In the genomic region with DNA sequence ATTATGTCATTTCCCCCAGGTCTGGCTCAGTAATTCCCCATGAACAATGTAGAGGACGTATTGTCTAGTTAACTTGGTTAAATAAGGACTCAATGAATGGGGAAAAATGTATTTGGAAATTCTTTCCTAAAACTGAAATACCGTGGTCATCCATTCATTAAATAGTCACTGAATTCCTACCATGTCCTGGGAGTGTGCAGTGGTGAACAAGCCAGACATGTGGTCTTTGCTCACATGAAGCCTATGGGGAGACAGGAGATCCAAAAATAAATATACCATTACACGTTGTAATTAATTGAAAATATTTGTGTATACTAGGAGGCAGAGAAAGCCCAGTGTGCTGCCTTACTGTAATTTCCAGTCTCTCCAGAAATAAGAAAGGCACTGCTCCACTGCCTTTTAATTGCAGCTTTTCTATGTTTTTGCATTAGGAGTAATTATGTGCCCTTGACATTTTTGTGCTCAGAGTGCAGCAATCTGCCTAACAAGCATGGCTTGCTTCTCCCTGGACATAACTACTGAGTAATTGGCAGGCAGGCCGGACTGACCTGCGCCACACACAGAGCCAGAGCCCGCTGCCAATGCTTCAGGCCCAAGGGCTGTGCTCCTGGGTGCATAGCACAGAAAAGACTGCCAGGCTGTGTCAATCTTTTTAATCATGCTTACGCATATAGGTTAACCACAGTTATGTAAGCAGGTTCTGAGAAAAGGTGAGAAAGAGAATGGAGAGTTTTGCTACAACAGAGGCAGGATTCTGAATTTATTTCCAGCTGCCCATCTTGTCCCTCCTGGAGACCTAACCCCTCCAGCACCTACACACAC, we compare ENCODE assay signal across 9 cellular contexts. TPM values are rescaled to one million over a fixed set of nuclear protein-coding genes. Genes with fewer than 3 reads are reported as not detected.
DNase-seq lines count a peak whose midpoint lies in the region; ATAC-seq and TF ChIP-seq lines count a peak whose summit lies in the region.
"Had no signal": no experiment of that assay in that cellular context is flagged by ENCODE, and none has a peak within 500 bp of the region (broad histone marks: within the 10 kb centered on the region; RNA-seq: fewer than 3 reads in every experiment).

No MANE protein-coding gene starts in this region.

- H3K4me3 Mint-ChIP-seq in WTC11, result no peak overlapping the region
- H3K4me3 Mint-ChIP-seq in stimulated activated naive B cell treated with anti-CD40 and anti-IgM and Interleukin-4, amounts not matched to agents 10 μg/mL and 1 μg/mL and 100 μg/mL, for 72 hours, result no peak overlapping the region
- H3K4me3 Mint-ChIP-seq: B cell had no signal

- H3K9me3 Mint-ChIP-seq in WTC11, result no peaks in the 10 kb centered on the region
- H3K9me3 Mint-ChIP-seq in stimulated activated naive B cell treated with anti-CD40 and anti-IgM and Interleukin-4, amounts not matched to agents 10 μg/mL and 1 μg/mL and 100 μg/mL, for 72 hours, result no peaks in the 10 kb centered on the region

- POLR2A ChIA-PET in WTC11 (lab: Charles Lee), result no interaction called here

- no peak overlapping the region for H3K27ac Mint-ChIP-seq in WTC11
- H3K27ac Mint-ChIP-seq in stimulated activated naive B cell treated with anti-CD40 and anti-IgM and Interleukin-4, amounts not matched to agents 10 μg/mL and 1 μg/mL and 100 μg/mL, for 72 hours, result no peak overlapping the region
- H3K27ac Mint-ChIP-seq: B cell had no signal

- TF ChIP-seq CTCF in WTC11 (IDR thresholded peaks at IDR 0.05), result no peak
- no peak for TF ChIP-seq CTCF in fibroblast of lung (conservative IDR thresholded peaks at IDR 0.05 in 1 of 2, IDR thresholded peaks at IDR 0.05 in 1 of 2; ENCODE audit: low read depth in 1 of 2, low read length in 2 of 2)
- no peak for TF ChIP-seq CTCF in stomach (IDR thresholded peaks at IDR 0.05)
- TF ChIP-seq CTCF in foreskin fibroblast (IDR thresholded peaks at IDR 0.05; ENCODE audit: low read depth, low read length), result no peak

- H3K9me3 ChIP-seq in fibroblast of lung (ENCODE audit: control insufficient read depth, insufficient read depth, low read depth, low read length) (no peaks in the 10 kb centered on the region), stomach (no peaks in the 10 kb centered on the region)

- H3K4me2 ChIP-seq in fibroblast of lung (ENCODE audit: extremely low read depth, insufficient read depth, low read length), result no peak overlapping the region

- no peaks in the 10 kb centered on the region for H4K20me1 ChIP-seq in fibroblast of lung (ENCODE audit: control insufficient read depth, extremely low read depth, insufficient read depth, low read length)

- H2AFZ ChIP-seq in fibroblast of lung (ENCODE audit: low read length), result no peak overlapping the region

- H3K27ac ChIP-seq in fibroblast of lung (ENCODE audit: insufficient read depth, low read length) (no peak overlapping the region), stomach (peak overlapping the region; percentile 46 to 72 (median 58))

- DNase-seq in NCI-H2196 (lab: John Stamatoyannopoulos, UW; ENCODE audit: unreplicated experiment) (peak; percentile 12), NCI-H2196 treated with DMSO at 0.1 percent for 48 hours (lab: John Stamatoyannopoulos, UW; ENCODE audit: unreplicated experiment) (no peak), WTC11 (ENCODE audit: low spot score) (no peak), fibroblast of lung (ENCODE audit: low read depth in 2 of 2) (peak; percentile 39 to 82), stomach (peak; percentile 83), posterior vena cava (ENCODE audit: low spot score) (no peak), foreskin fibroblast (no peak)
- DNase-seq in stimulated activated naive B cell treated with anti-CD40 and anti-IgM and Interleukin-4, amounts not matched to agents 10 μg/mL and 1 μg/mL and 100 μg/mL, for 72 hours, result no peak

- peak; percentile 39; the same call in 1 of the 2 replicates for ATAC-seq in WTC11
- no peak for ATAC-seq in stimulated activated naive B cell treated with anti-CD40 and anti-IgM and Interleukin-4, amounts not matched to agents 10 μg/mL and 1 μg/mL and 100 μg/mL, for 72 hours (replicated peaks)

- peaks cover 10% of the 10 kb centered on the region for H3K4me1 Mint-ChIP-seq in WTC11
- H3K4me1 Mint-ChIP-seq in stimulated activated naive B cell treated with anti-CD40 and anti-IgM and Interleukin-4, amounts not matched to agents 10 μg/mL and 1 μg/mL and 100 μg/mL, for 72 hours, result peaks cover 9 to 10% of the 10 kb centered on the region in 2 donors

- no peak overlapping the region for H3K9ac ChIP-seq in fibroblast of lung (ENCODE audit: insufficient read depth, low read length)

- H3K27me3 Mint-ChIP-seq in WTC11 (ENCODE audit: low read depth), result no peaks in the 10 kb centered on the region
- H3K27me3 Mint-ChIP-seq in stimulated activated naive B cell treated with anti-CD40 and anti-IgM and Interleukin-4, amounts not matched to agents 10 μg/mL and 1 μg/mL and 100 μg/mL, for 72 hours, result no peaks in the 10 kb centered on the region
- H3K27me3 Mint-ChIP-seq: B cell had no signal

- no peaks in the 10 kb centered on the region for H3K79me2 ChIP-seq in fibroblast of lung (ENCODE audit: control insufficient read depth, insufficient read depth, low read length)

- H3K27me3 ChIP-seq in fibroblast of lung (ENCODE audit: control insufficient read depth, insufficient read depth, low read length) (no peaks in the 10 kb centered on the region), stomach (no peaks in the 10 kb centered on the region)

- CTCF ChIA-PET in WTC11 (lab: Charles Lee), result no interaction called here

- H3K36me3 ChIP-seq in fibroblast of lung (ENCODE audit: control insufficient read depth, insufficient read depth, low read length) (no peaks in the 10 kb centered on the region), stomach (no peaks in the 10 kb centered on the region)

- WGBS in stomach, 5 donors, result 26 to 48% (median 41%) methylated on average over 7 of the region's 7 CpGs

- TF ChIP-seq EP300 in stomach (IDR thresholded peaks at IDR 0.05), result no peak

- TF ChIP-seq POLR2A in stomach (IDR thresholded peaks at IDR 0.05), result no peak

- intact Hi-C loops in stomach (cut with DNase I; ENCODE audit: low total_unique reads) (no loop called here), posterior vena cava (cut with DNase I) (loop anchor here in 1 of 2 donors (10.0 kb wide), 1 partner anchor 48 kb away; no protein-coding TSS in a partner anchor)

- H3K4me1 ChIP-seq in fibroblast of lung (ENCODE audit: control insufficient read depth, extremely low read depth, insufficient read depth, low read length) (no peaks in the 10 kb centered on the region), stomach (peaks cover 0 to 25% (median 12%) of the 10 kb centered on the region in 4 donors)

- H3K4me3 ChIP-seq in fibroblast of lung (replicated peaks in 1 of 4; ENCODE audit: control extremely low read depth in 1 of 4, insufficient read depth in 1 of 4, low read depth in 3 of 4, low read length in 4 of 4) (no peak overlapping the region), stomach (no peak overlapping the region), foreskin fibroblast (ENCODE audit: low read depth in 1 of 2, low read length in 2 of 2) (no peak overlapping the region)

- H3K36me3 Mint-ChIP-seq in WTC11, result no peaks in the 10 kb centered on the region
- no peaks in the 10 kb centered on the region for H3K36me3 Mint-ChIP-seq in stimulated activated naive B cell treated with anti-CD40 and anti-IgM and Interleukin-4, amounts not matched to agents 10 μg/mL and 1 μg/mL and 100 μg/mL, for 72 hours

TF ChIP-seq in WTC11, 78 proteins besides CTCF, POLR2A, EP300 and RAD21 (continues in another document):
- no peak for TF ChIP-seq GRHL2 (CRISPR knock-in tag; IDR thresholded peaks at IDR 0.05; ENCODE audit: insufficient replicate concordance, severe bottlenecking)
- no peak for TF ChIP-seq FOXP1 (CRISPR knock-in tag; IDR thresholded peaks at IDR 0.05; ENCODE audit: borderline replicate concordance)
- TF ChIP-seq HMGXB4 (CRISPR knock-in tag; IDR thresholded peaks at IDR 0.05), result no peak
- no peak for TF ChIP-seq NR2C2 (CRISPR knock-in tag; IDR thresholded peaks at IDR 0.05)
- TF ChIP-seq OVOL2 (CRISPR knock-in tag; IDR thresholded peaks at IDR 0.05; ENCODE audit: borderline replicate concordance), result no peak
- TF ChIP-seq, protein P1, sequence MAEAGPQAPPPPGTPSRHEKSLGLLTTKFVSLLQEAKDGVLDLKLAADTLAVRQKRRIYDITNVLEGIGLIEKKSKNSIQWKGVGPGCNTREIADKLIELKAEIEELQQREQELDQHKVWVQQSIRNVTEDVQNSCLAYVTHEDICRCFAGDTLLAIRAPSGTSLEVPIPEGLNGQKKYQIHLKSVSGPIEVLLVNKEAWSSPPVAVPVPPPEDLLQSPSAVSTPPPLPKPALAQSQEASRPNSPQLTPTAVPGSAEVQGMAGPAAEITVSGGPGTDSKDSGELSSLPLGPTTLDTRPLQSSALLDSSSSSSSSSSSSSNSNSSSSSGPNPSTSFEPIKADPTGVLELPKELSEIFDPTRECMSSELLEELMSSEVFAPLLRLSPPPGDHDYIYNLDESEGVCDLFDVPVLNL (CRISPR knock-in tag; IDR thresholded peaks at IDR 0.05; ENCODE audit: borderline replicate concordance, low read depth), result no peak

RNA-seq across cellular contexts. Expression of gene TTC39C, which starts 22.2 kb away (rescaled TPM):
- total RNA-seq in WTC11 (2021), result 28.8 to 57.3 TPM (median 31.4 TPM) in 3 replicates
- total RNA-seq in fibroblast of lung, result 32.0 and 32.6 TPM in 2 replicates
- polyA plus RNA-seq in fibroblast of lung, result 15.8 and 17.7 TPM in 2 replicates
- 11.4 and 15.7 TPM in 2 replicates for polyA plus RNA-seq in fibroblast of lung (2012)
- polyA minus RNA-seq in fibroblast of lung (ENCODE audit: low replicate concordance), result 7.1 and 12.3 TPM in 2 replicates
- total RNA-seq in stomach, result 10 to 100 TPM in 4 of 5 donors, 1 to 10 TPM in 1; 1.8 to 42.0 (median 29.0) TPM
- 10 to 100 TPM; 10.8 to 19.3 (median 12.7) TPM for polyA plus RNA-seq in stomach
- 10 to 100 TPM; 37.4 to 44.6 TPM for total RNA-seq in posterior vena cava

Comparison
In these comparisons a context has a peak if more than half of its experiments do, and no peak if none do; other contexts are left out.
1. DNase-seq: peak in NCI-H2196 (single experiment), fibroblast of lung (2 of 2) and stomach (single experiment); none in NCI-H2196 treated with DMSO at 0.1 percent for 48 hours (single experiment), WTC11 (single experiment), stimulated activated naive B cell treated with anti-CD40 and anti-IgM and Interleukin-4, amounts not matched to agents 10 μg/mL and 1 μg/mL and 100 μg/mL, for 72 hours (single experiment), posterior vena cava (single experiment) and foreskin fibroblast (0 of 2).